11 cellular contexts compared by ENCODE assay signal in genomic region chr19:38281820-38282566, GRCh38. TPM values are rescaled to one million over a fixed set of nuclear protein-coding genes. Genes with fewer than 3 reads are reported as not detected.
A peak's percentile ranks its signal among the peaks of the same experiment; 100 is the strongest.
DNase-seq lines count a peak whose midpoint lies in the region; ATAC-seq and TF ChIP-seq lines count a peak whose summit lies in the region.
"Had no signal": no experiment of that assay in that cellular context is flagged by ENCODE, and none has a peak within 500 bp of the region (broad histone marks: within the 10 kb centered on the region; RNA-seq: fewer than 3 reads in every experiment).

No MANE protein-coding gene starts in this region.

- H3K36me3 ChIP-seq in thoracic aorta (peaks cover 14% of the 10 kb centered on the region), sigmoid colon (no peaks in the 10 kb centered on the region)

- no peak for TF ChIP-seq POLR2A in sigmoid colon (IDR thresholded peaks at IDR 0.05)

- peak overlapping the region; percentile 4 for H3K4me3 Mint-ChIP-seq in activated T-helper 2 cell treated with anti-CD3 and anti-CD28 coated beads, Interferon-gamma antibody, Interleukin-2, Interleukin-4, amounts not matched to agents 10 μg/mL and 5 μg/mL and 100 μg/mL, durations not matched to agents 14 hours and 24 hours and 36 hours (ENCODE audit: low read depth)
- no peak overlapping the region for H3K4me3 Mint-ChIP-seq in mesothelial cell of epicardium
- H3K4me3 Mint-ChIP-seq: effector memory CD8-positive, alpha-beta T cell had no signal

- no peak for TF ChIP-seq CTCF in thoracic aorta (IDR thresholded peaks at IDR 0.05)
- TF ChIP-seq CTCF in sigmoid colon (IDR thresholded peaks at IDR 0.05): no peak
- no peak for TF ChIP-seq CTCF in mesothelial cell of epicardium (IDR thresholded peaks at IDR 0.05; ENCODE audit: unreplicated experiment)

- no peaks in the 10 kb centered on the region for H3K9me3 Mint-ChIP-seq in activated naive CD4-positive, alpha-beta T cell treated with anti-CD3 and anti-CD28 coated beads, Interleukin-2, amount 50 U/mL, for 72 hours
- H3K9me3 Mint-ChIP-seq in activated T-helper 2 cell treated with anti-CD3 and anti-CD28 coated beads, Interferon-gamma antibody, Interleukin-2, Interleukin-4, amounts not matched to agents 10 μg/mL and 5 μg/mL and 100 μg/mL, durations not matched to agents 14 hours and 24 hours and 36 hours: no peaks in the 10 kb centered on the region
- no peaks in the 10 kb centered on the region for H3K9me3 Mint-ChIP-seq in mesothelial cell of epicardium
- H3K9me3 Mint-ChIP-seq: effector memory CD8-positive, alpha-beta T cell had no signal

- H3K9me3 ChIP-seq in thoracic aorta: no peaks in the 10 kb centered on the region
- H3K9me3 ChIP-seq in sigmoid colon: no peaks in the 10 kb centered on the region

- WGBS in sigmoid colon, 2 donors: 68 to 72% methylated on average over 7 of the region's 7 CpGs

- TF ChIP-seq EP300 in sigmoid colon (IDR thresholded peaks at IDR 0.05): no peak

- DNase-seq in activated naive CD4-positive, alpha-beta T cell treated with anti-CD3 and anti-CD28 coated beads, Interleukin-2, amount 50 U/mL, for 72 hours (ENCODE audit: low spot score in 2 of 2): no peak
- no peak for DNase-seq in activated naive CD4-positive, alpha-beta T cell treated with Interleukin-2 at 50 U/mL for 16 hours
- no peak for DNase-seq in activated T-helper 2 cell treated with anti-CD3 and anti-CD28 coated beads, Interferon-gamma antibody, Interleukin-2, Interleukin-4, amounts not matched to agents 10 μg/mL and 5 μg/mL and 100 μg/mL, durations not matched to agents 14 hours and 24 hours and 36 hours (ENCODE audit: low spot score)
- DNase-seq in thoracic aorta (ENCODE audit: low spot score): no peak
- no peak for DNase-seq in sigmoid colon
- no peak for DNase-seq in mesothelial cell of epicardium (ENCODE audit: low spot score in 2 of 2, unreplicated experiment in 2 of 2)
- DNase-seq: effector memory CD8-positive, alpha-beta T cell; left colon; stimulated activated naive CD4-positive, alpha-beta T cell treated with Interleukin-2 at 50 U/mL for 16 hours had no signal

- ATAC-seq in activated naive CD4-positive, alpha-beta T cell treated with anti-CD3 and anti-CD28 coated beads, Interleukin-2, amount 50 U/mL, for 72 hours: peak; percentile 74 to 85
- no peak for ATAC-seq in thoracic aorta (ENCODE audit: insufficient number of reproducible peaks, low FRiP score, low read depth)
- ATAC-seq: effector memory CD8-positive, alpha-beta T cell; left colon; SK-N-SH treated with all-trans-retinoic acid at 6 μM for 48 hours had no signal

- H3K36me3 Mint-ChIP-seq in activated naive CD4-positive, alpha-beta T cell treated with anti-CD3 and anti-CD28 coated beads, Interleukin-2, amount 50 U/mL, for 72 hours: no peaks in the 10 kb centered on the region
- H3K36me3 Mint-ChIP-seq in activated T-helper 2 cell treated with anti-CD3 and anti-CD28 coated beads, Interferon-gamma antibody, Interleukin-2, Interleukin-4, amounts not matched to agents 10 μg/mL and 5 μg/mL and 100 μg/mL, durations not matched to agents 14 hours and 24 hours and 36 hours (ENCODE audit: low read depth): peaks cover 24% of the 10 kb centered on the region
- peaks cover 8% of the 10 kb centered on the region for H3K36me3 Mint-ChIP-seq in mesothelial cell of epicardium

- intact Hi-C loops in activated T-helper 2 cell treated with anti-CD3 and anti-CD28 coated beads, Interferon-gamma antibody, Interleukin-2, Interleukin-4, amounts not matched to agents 10 μg/mL and 5 μg/mL and 100 μg/mL, durations not matched to agents 14 hours and 24 hours and 36 hours (cut with micrococcal nuclease): loop anchor here (2.0 kb wide), 1 partner anchor 17 kb away; the partner anchor contains the start of gene SPINT2
- intact Hi-C loops in sigmoid colon (cut with DNase I): no loop called here

- H3K4me1 ChIP-seq in thoracic aorta (ENCODE audit: control insufficient read depth in 1 of 2, low read depth in 2 of 2) (peaks cover 13 to 59% of the 10 kb centered on the region in 2 donors), sigmoid colon (peaks cover 0 to 28% (median 28%) of the 10 kb centered on the region in 4 donors)

- H3K4me1 Mint-ChIP-seq in activated T-helper 2 cell treated with anti-CD3 and anti-CD28 coated beads, Interferon-gamma antibody, Interleukin-2, Interleukin-4, amounts not matched to agents 10 μg/mL and 5 μg/mL and 100 μg/mL, durations not matched to agents 14 hours and 24 hours and 36 hours (ENCODE audit: low read depth): peaks cover 26% of the 10 kb centered on the region
- peaks cover 21% of the 10 kb centered on the region for H3K4me1 Mint-ChIP-seq in mesothelial cell of epicardium

- H3K27ac ChIP-seq in thoracic aorta: peak overlapping the region; percentile 70 to 90
- no peak overlapping the region for H3K27ac ChIP-seq in sigmoid colon

- H3K27me3 ChIP-seq in thoracic aorta (replicated peaks; ENCODE audit: insufficient read depth): no peaks in the 10 kb centered on the region
- no peaks in the 10 kb centered on the region for H3K27me3 ChIP-seq in sigmoid colon

- no peaks in the 10 kb centered on the region for H3K27me3 Mint-ChIP-seq in activated T-helper 2 cell treated with anti-CD3 and anti-CD28 coated beads, Interferon-gamma antibody, Interleukin-2, Interleukin-4, amounts not matched to agents 10 μg/mL and 5 μg/mL and 100 μg/mL, durations not matched to agents 14 hours and 24 hours and 36 hours (ENCODE audit: low read depth)
- H3K27me3 Mint-ChIP-seq in mesothelial cell of epicardium (ENCODE audit: low read depth): no peaks in the 10 kb centered on the region
- H3K27me3 Mint-ChIP-seq: effector memory CD8-positive, alpha-beta T cell had no signal

- H3K4me3 ChIP-seq in thoracic aorta (no peak overlapping the region), sigmoid colon (no peak overlapping the region)

- peak overlapping the region; percentile 48 to 67 for H3K27ac Mint-ChIP-seq in activated naive CD4-positive, alpha-beta T cell treated with anti-CD3 and anti-CD28 coated beads, Interleukin-2, amount 50 U/mL, for 72 hours
- peak overlapping the region; percentile 82 for H3K27ac Mint-ChIP-seq in activated T-helper 2 cell treated with anti-CD3 and anti-CD28 coated beads, Interferon-gamma antibody, Interleukin-2, Interleukin-4, amounts not matched to agents 10 μg/mL and 5 μg/mL and 100 μg/mL, durations not matched to agents 14 hours and 24 hours and 36 hours
- no peak overlapping the region for H3K27ac Mint-ChIP-seq in mesothelial cell of epicardium
- H3K27ac Mint-ChIP-seq: effector memory CD8-positive, alpha-beta T cell had no signal

RNA-seq across cellular contexts. Expression of gene SPINT2, which starts 17.6 kb away (rescaled TPM):
- 100 to 1,000 TPM in 1 of 2 donors, 10 to 100 TPM in 1; 43.0 to 101 TPM for total RNA-seq in activated naive CD4-positive, alpha-beta T cell treated with anti-CD3 and anti-CD28 coated beads, Interleukin-2, amount 50 U/mL, for 72 hours
- total RNA-seq in activated T-helper 2 cell treated with anti-CD3 and anti-CD28 coated beads, Interferon-gamma antibody, Interleukin-2, Interleukin-4, amounts not matched to agents 10 μg/mL and 5 μg/mL and 100 μg/mL, durations not matched to agents 14 hours and 24 hours and 36 hours: 161 and 165 TPM in 2 replicates
- 100 to 1,000 TPM; 218 to 480 TPM for total RNA-seq in thoracic aorta
- total RNA-seq in sigmoid colon: 10 to 100 TPM; 14.3 to 20.7 (median 16.6) TPM
- polyA plus RNA-seq in sigmoid colon: 100 to 1,000 TPM; 170 to 616 (median 178) TPM
- total RNA-seq in mesothelial cell of epicardium: 277 to 312 TPM (median 299 TPM) in 3 replicates

RNA-seq across cellular contexts. Expression of gene C19orf33, which starts 22.1 kb away (rescaled TPM):
- total RNA-seq in activated naive CD4-positive, alpha-beta T cell treated with anti-CD3 and anti-CD28 coated beads, Interleukin-2, amount 50 U/mL, for 72 hours: not detected
- 2.0 TPM in 1 of 2 replicates, not detected in the other for total RNA-seq in activated T-helper 2 cell treated with anti-CD3 and anti-CD28 coated beads, Interferon-gamma antibody, Interleukin-2, Interleukin-4, amounts not matched to agents 10 μg/mL and 5 μg/mL and 100 μg/mL, durations not matched to agents 14 hours and 24 hours and 36 hours
- total RNA-seq in thoracic aorta (1 to 10 TPM in 1 of 2 donors, not detected in 1; 6.7 TPM), sigmoid colon (10 to 100 TPM in 1 of 4 donors, 1 to 10 TPM in 1, not detected in 2; 5.8 to 18.2 TPM), mesothelial cell of epicardium (4.2 to 5.9 TPM (median 4.6 TPM) in 3 replicates)
- 1,000 to 10,000 TPM in 2 of 3 donors, 100 to 1,000 TPM in 1; 704 to 2,364 (median 1,405) TPM for polyA plus RNA-seq in sigmoid colon
- total RNA-seq: activated CD8-positive, alpha-beta memory T cell treated with anti-CD3 and anti-CD28 coated beads for 36 hours had no signal

RNA-seq across cellular contexts. Expression of gene PPP1R14A, which starts 25.8 kb away (rescaled TPM):
- under 1 TPM; 0.46 to 0.74 TPM for total RNA-seq in activated naive CD4-positive, alpha-beta T cell treated with anti-CD3 and anti-CD28 coated beads, Interleukin-2, amount 50 U/mL, for 72 hours
- 98.7 and 98.9 TPM in 2 replicates for total RNA-seq in activated T-helper 2 cell treated with anti-CD3 and anti-CD28 coated beads, Interferon-gamma antibody, Interleukin-2, Interleukin-4, amounts not matched to agents 10 μg/mL and 5 μg/mL and 100 μg/mL, durations not matched to agents 14 hours and 24 hours and 36 hours
- 100 to 1,000 TPM; 618 to 908 TPM for total RNA-seq in thoracic aorta
- 100 to 1,000 TPM; 441 to 736 (median 473) TPM for total RNA-seq in sigmoid colon
- 10 to 100 TPM; 24.6 to 93.9 (median 29.9) TPM for polyA plus RNA-seq in sigmoid colon
- 13.6 to 14.8 TPM (median 13.8 TPM) in 3 replicates for total RNA-seq in mesothelial cell of epicardium

RNA-seq across cellular contexts. Expression of gene YIF1B, which starts 33.8 kb away (rescaled TPM):
- 10 to 100 TPM; 82.1 to 90.0 TPM for total RNA-seq in activated naive CD4-positive, alpha-beta T cell treated with anti-CD3 and anti-CD28 coated beads, Interleukin-2, amount 50 U/mL, for 72 hours
- 106 and 114 TPM in 2 replicates for total RNA-seq in activated T-helper 2 cell treated with anti-CD3 and anti-CD28 coated beads, Interferon-gamma antibody, Interleukin-2, Interleukin-4, amounts not matched to agents 10 μg/mL and 5 μg/mL and 100 μg/mL, durations not matched to agents 14 hours and 24 hours and 36 hours
- 10 to 100 TPM; 14.9 to 31.0 TPM for total RNA-seq in thoracic aorta
- total RNA-seq in sigmoid colon: 10 to 100 TPM; 12.5 to 22.5 (median 15.8) TPM
- polyA plus RNA-seq in sigmoid colon: 10 to 100 TPM; 13.8 to 77.5 (median 14.3) TPM
- 29.9 to 34.1 TPM (median 31.5 TPM) in 3 replicates for total RNA-seq in mesothelial cell of epicardium

RNA-seq across cellular contexts. Expression of gene KCNK6, which starts 37.7 kb away (rescaled TPM):
- total RNA-seq in activated naive CD4-positive, alpha-beta T cell treated with anti-CD3 and anti-CD28 coated beads, Interleukin-2, amount 50 U/mL, for 72 hours: 10 to 100 TPM; 10.7 to 12.1 TPM
- total RNA-seq in activated T-helper 2 cell treated with anti-CD3 and anti-CD28 coated beads, Interferon-gamma antibody, Interleukin-2, Interleukin-4, amounts not matched to agents 10 μg/mL and 5 μg/mL and 100 μg/mL, durations not matched to agents 14 hours and 24 hours and 36 hours: 27.3 TPM in 2 replicates
- total RNA-seq in thoracic aorta: 10 to 100 TPM; 16.1 to 34.3 TPM
- 10 to 100 TPM in 3 of 4 donors, 1 to 10 TPM in 1; 6.6 to 24.6 (median 14.2) TPM for total RNA-seq in sigmoid colon
- polyA plus RNA-seq in sigmoid colon: 10 to 100 TPM in 1 of 3 donors, 1 to 10 TPM in 2; 5.4 to 20.6 (median 6.0) TPM
- 2.8 to 2.9 TPM (median 2.9 TPM) in 3 replicates for total RNA-seq in mesothelial cell of epicardium

Comparison
In these comparisons a context has a peak if more than half of its experiments do, and no peak if none do; other contexts are left out.
1. H3K27ac ChIP-seq: peak in thoracic aorta (2 of 2); none in sigmoid colon (0 of 4).